15 cellular contexts compared by ENCODE assay signal in genomic region chr9:91305596-91305995, GRCh38. TPM values are rescaled to one million over a fixed set of nuclear protein-coding genes. Genes with fewer than 3 reads are reported as not detected.
A peak's percentile ranks its signal among the peaks of the same experiment; 100 is the strongest.
DNase-seq lines count a peak whose midpoint lies in the region; ATAC-seq, FAIRE-seq and TF ChIP-seq lines count a peak whose summit lies in the region.
"Had no signal": no experiment of that assay in that cellular context is flagged by ENCODE, and none has a peak within 500 bp of the region (broad histone marks: within the 10 kb centered on the region; RNA-seq: fewer than 3 reads in every experiment).

No MANE protein-coding gene starts in this region.

- no peaks in the 10 kb centered on the region for H3K79me2 ChIP-seq in keratinocyte (ENCODE audit: control insufficient read depth, insufficient read depth, low read length)

- H3K9me3 ChIP-seq in keratinocyte (ENCODE audit: control insufficient read depth, low read depth, low read length) (no peaks in the 10 kb centered on the region), gastrocnemius medialis (no peaks in the 10 kb centered on the region)

- H3K36me3 Mint-ChIP-seq in T-helper 1 cell treated with Interleukin-12 subunit alpha and Interleukin-12 subunit beta and Interleukin-4 antibody, amounts not matched to agents 30 μg/mL and 1 μg/mL, for 36 hours (ENCODE audit: low read depth) = peaks cover 33% of the 10 kb centered on the region

- in situ Hi-C loops in gastrocnemius medialis (cut with MboI; ENCODE audit: low sequenced_read_pairs in 4 of 4) = no loop called here

- H3K36me3 ChIP-seq in keratinocyte (ENCODE audit: control insufficient read depth in 2 of 2, extremely low read depth in 1 of 2, insufficient read depth in 2 of 2, low read length in 2 of 2) (no peaks in the 10 kb centered on the region), gastrocnemius medialis (no peaks in the 10 kb centered on the region)

- no peaks in the 10 kb centered on the region for H4K20me1 ChIP-seq in keratinocyte (ENCODE audit: control insufficient read depth, extremely low read depth, insufficient read depth, low read length)
- H4K20me1 ChIP-seq: BLaER1 treated with 17β-estradiol and CSF1 and Interleukin-3, amounts not matched to agents 10 nM and 100 nM had no signal

- FAIRE-seq in keratinocyte (lab: Jason Lieb, UNC) = no peak

- peaks cover 19% of the 10 kb centered on the region for H3K4me1 Mint-ChIP-seq in T-helper 1 cell treated with Interleukin-12 subunit alpha and Interleukin-12 subunit beta and Interleukin-4 antibody, amounts not matched to agents 30 μg/mL and 1 μg/mL, for 36 hours (ENCODE audit: low read depth)

- H3K4me3 Mint-ChIP-seq in T-helper 1 cell treated with Interleukin-12 subunit alpha and Interleukin-12 subunit beta and Interleukin-4 antibody, amounts not matched to agents 30 μg/mL and 1 μg/mL, for 36 hours = no peak overlapping the region
- H3K4me3 Mint-ChIP-seq: IgD-negative memory B cell had no signal

- no peaks in the 10 kb centered on the region for H3K27me3 ChIP-seq in keratinocyte (ENCODE audit: control insufficient read depth, extremely low read depth, insufficient read depth, low read length)
- H3K27me3 ChIP-seq in gastrocnemius medialis = no peaks in the 10 kb centered on the region
- H3K27me3 ChIP-seq: BLaER1 treated with 17β-estradiol and CSF1 and Interleukin-3, amounts not matched to agents 10 nM and 100 nM had no signal

- H3K27me3 Mint-ChIP-seq in T-helper 1 cell treated with Interleukin-12 subunit alpha and Interleukin-12 subunit beta and Interleukin-4 antibody, amounts not matched to agents 30 μg/mL and 1 μg/mL, for 36 hours (ENCODE audit: low read depth) = no peaks in the 10 kb centered on the region
- H3K27me3 Mint-ChIP-seq: IgD-negative memory B cell had no signal

- dilution Hi-C loops in keratinocyte (cut with MboI; ENCODE audit: extremely low pct_ligation_motif_present, low sequenced_read_pairs) = no loop called here

- H3K27ac ChIP-seq in keratinocyte (ENCODE audit: control insufficient read depth, insufficient read depth, low read length) (no peak overlapping the region), gastrocnemius medialis (peak overlapping the region; percentile 78 to 90 (median 84))
- H3K27ac ChIP-seq: BLaER1 treated with 17β-estradiol and CSF1 and Interleukin-3, amounts not matched to agents 10 nM and 100 nM had no signal

- DNase-seq in T-helper 1 cell (no peak), MV-4-11 (lab: John Stamatoyannopoulos, UW) (peak; percentile 62), keratinocyte (ENCODE audit: low read depth, low spot score) (no peak), gastrocnemius medialis (peak in 1 of 2 donors; percentile 21), mesenteric fat pad (ENCODE audit: low spot score) (no peak), NCI-H1417 (lab: John Stamatoyannopoulos, UW) (no peak), HT-29 (ENCODE audit: low spot score) (no peak)
- DNase-seq: 8988T, NCI-H1092, NCI-H187, NCI-H446, PC-3 had no signal

- H3K9me3 Mint-ChIP-seq in T-helper 1 cell treated with Interleukin-12 subunit alpha and Interleukin-12 subunit beta and Interleukin-4 antibody, amounts not matched to agents 30 μg/mL and 1 μg/mL, for 36 hours = no peaks in the 10 kb centered on the region
- H3K9me3 Mint-ChIP-seq: IgD-negative memory B cell had no signal

- H2AFZ ChIP-seq in keratinocyte (ENCODE audit: control insufficient read depth, low read length) = no peak overlapping the region

- ATAC-seq in gastrocnemius medialis = no peak
- ATAC-seq: PC-3 had no signal

- intact Hi-C loops in gastrocnemius medialis (cut with DNase I; ENCODE audit: low total_unique reads) = no loop called here

- TF ChIP-seq CTCF in keratinocyte (optimal IDR thresholded peaks at IDR 0.05 in 1 of 3, IDR thresholded peaks at IDR 0.05 in 1 of 3, conservative IDR thresholded peaks at IDR 0.05 in 1 of 3; ENCODE audit: extremely low read depth in 1 of 3, insufficient read depth in 2 of 3, low read length in 3 of 3) (no peak), gastrocnemius medialis (IDR thresholded peaks at IDR 0.05 in 4 of 5, conservative IDR thresholded peaks at IDR 0.05 in 1 of 5) (no peak)

- H3K9me1 ChIP-seq in keratinocyte (ENCODE audit: control insufficient read depth, extremely low read depth, insufficient read depth, low read length) = no peaks in the 10 kb centered on the region

- H3K9ac ChIP-seq in keratinocyte (ENCODE audit: control insufficient read depth, extremely low read depth, insufficient read depth, low read length) = no peak overlapping the region
- H3K9ac ChIP-seq: BLaER1 treated with 17β-estradiol and CSF1 and Interleukin-3, amounts not matched to agents 10 nM and 100 nM had no signal

- H3K4me2 ChIP-seq in keratinocyte (ENCODE audit: control insufficient read depth, extremely low read depth, insufficient read depth, low read depth, low read length) = peak overlapping the region; percentile 4

- peak overlapping the region; percentile 23 for H3K27ac Mint-ChIP-seq in T-helper 1 cell treated with Interleukin-12 subunit alpha and Interleukin-12 subunit beta and Interleukin-4 antibody, amounts not matched to agents 30 μg/mL and 1 μg/mL, for 36 hours

- no peak for TF ChIP-seq POLR2A in gastrocnemius medialis (IDR thresholded peaks at IDR 0.05)

- H3K4me1 ChIP-seq in keratinocyte (ENCODE audit: control insufficient read depth, extremely low read depth, insufficient read depth, low read length) (peaks cover 25% of the 10 kb centered on the region), gastrocnemius medialis (peaks cover 55 to 57% of the 10 kb centered on the region in 2 donors)

- no peak overlapping the region for H3K4me3 ChIP-seq in keratinocyte (ENCODE audit: control insufficient read depth in 2 of 3, extremely low read depth in 1 of 3, insufficient read depth in 2 of 3, low read depth in 1 of 3, low read length in 3 of 3)
- H3K4me3 ChIP-seq in gastrocnemius medialis = no peak overlapping the region
- H3K4me3 ChIP-seq: BLaER1 treated with 17β-estradiol and CSF1 and Interleukin-3, amounts not matched to agents 10 nM and 100 nM had no signal

RNA-seq across cellular contexts. Expression of gene AUH, which starts 56.1 kb away (rescaled TPM):
- polyA plus RNA-seq in keratinocyte = 3.5 to 5.5 TPM (median 3.9 TPM) in 3 replicates
- polyA plus RNA-seq in keratinocyte (2011; ENCODE audit: low read depth) = 9.2 TPM
- 3.4 and 5.2 TPM in 2 replicates for polyA plus RNA-seq in keratinocyte (2011; cell fraction: cytosol; rRNA removed)
- polyA plus RNA-seq in keratinocyte (2011; cell fraction: nucleus; rRNA removed) = 4.6 and 6.7 TPM in 2 replicates
- 4.5 and 7.6 TPM in 2 replicates for polyA plus RNA-seq in keratinocyte (2012; ENCODE audit: low replicate concordance)
- polyA minus RNA-seq in keratinocyte = 0.46 to 2.2 TPM (median 1.2 TPM) in 3 replicates
- polyA minus RNA-seq in keratinocyte (2011; cell fraction: cytosol; rRNA and poly(A)+ RNA removed) = 5.0 TPM
- 5.0 and 7.1 TPM in 2 replicates for polyA minus RNA-seq in keratinocyte (2011; cell fraction: nucleus; rRNA and poly(A)+ RNA removed)
- total RNA-seq in gastrocnemius medialis = 10 to 100 TPM; 17.1 to 28.2 (median 20.8) TPM
- 21.9 TPM for total RNA-seq in mesenteric fat pad
- 28.6 TPM in 2 replicates for total RNA-seq in HT-29 (2014; rRNA removed; shearing (Covaris generic))
